Comparison of ENCODE assay signal across 2 cellular contexts in the genomic region with DNA sequence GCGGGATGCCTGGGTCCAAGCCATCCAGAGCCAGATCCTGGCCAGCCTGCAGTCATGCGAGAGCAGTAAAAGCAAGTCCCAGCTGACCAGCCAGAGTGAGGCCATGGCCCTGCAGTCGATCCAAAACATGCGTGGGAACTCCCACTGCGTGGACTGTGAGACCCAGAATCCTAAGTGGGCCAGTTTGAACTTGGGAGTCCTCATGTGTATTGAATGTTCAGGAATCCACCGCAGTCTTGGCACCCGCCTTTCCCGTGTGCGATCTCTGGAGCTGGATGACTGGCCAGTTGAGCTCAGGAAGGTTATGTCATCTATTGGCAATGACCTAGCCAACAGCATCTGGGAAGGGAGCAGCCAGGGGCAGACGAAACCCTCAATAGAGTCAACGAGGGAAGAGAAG. TPM values are rescaled to one million over a fixed set of nuclear protein-coding genes. Genes with fewer than 3 reads are reported as not detected.
"Had no signal": no experiment of that assay in that cellular context is flagged by ENCODE, and none has a peak within 500 bp of the region (broad histone marks: within the 10 kb centered on the region; RNA-seq: fewer than 3 reads in every experiment).

No MANE protein-coding gene starts in this region.

RNA-seq across cellular contexts. Expression of a gene that starts 11.0 kb away (rescaled TPM):
- total RNA-seq: G401, GM12878 had no signal
- polyA plus RNA-seq: GM12878 had no signal

RNA-seq across cellular contexts. Expression of a gene that starts 40.9 kb away (rescaled TPM):
- total RNA-seq: G401 had no signal
